In genomic region chr18:9876523-9876866, GRCh38 we compare ENCODE assay signal across 14 cellular contexts. TPM values are rescaled to one million over a fixed set of nuclear protein-coding genes. Genes with fewer than 3 reads are reported as not detected.
DNase-seq lines count a peak whose midpoint lies in the region; ATAC-seq, FAIRE-seq and TF ChIP-seq lines count a peak whose summit lies in the region.
"Had no signal": no experiment of that assay in that cellular context is flagged by ENCODE, and none has a peak within 500 bp of the region (broad histone marks: within the 10 kb centered on the region; RNA-seq: fewer than 3 reads in every experiment).

No MANE protein-coding gene starts in this region.

- H3K36me3 ChIP-seq in CD8-positive, alpha-beta memory T cell (ENCODE audit: insufficient read depth, low read length) = no peaks in the 10 kb centered on the region
- H3K36me3 ChIP-seq in MM.1S (replicated peaks; ENCODE audit: insufficient read depth, low read length) (no peaks in the 10 kb centered on the region), endothelial cell of umbilical vein (ENCODE audit: control insufficient read depth in 2 of 2, extremely low read depth in 1 of 2, insufficient read depth in 2 of 2, low read length in 2 of 2) (no peaks in the 10 kb centered on the region)
- no peaks in the 10 kb centered on the region for H3K36me3 ChIP-seq in naive thymus-derived CD4-positive, alpha-beta T cell (ENCODE audit: control insufficient read depth in 2 of 3, insufficient read depth in 3 of 3, low read length in 3 of 3)
- H3K36me3 ChIP-seq: neutrophil had no signal

- peaks cover 8% of the 10 kb centered on the region for H3K27me3 ChIP-seq in CD8-positive, alpha-beta memory T cell (ENCODE audit: insufficient read depth, low read length, poor library complexity, severe bottlenecking)
- no peaks in the 10 kb centered on the region for H3K27me3 ChIP-seq in MM.1S (replicated peaks; ENCODE audit: insufficient read depth, low read length)
- H3K27me3 ChIP-seq in endothelial cell of umbilical vein (ENCODE audit: control insufficient read depth in 2 of 2, insufficient read depth in 2 of 2, low read length in 2 of 2) = no peaks in the 10 kb centered on the region
- H3K27me3 ChIP-seq in naive thymus-derived CD4-positive, alpha-beta T cell (ENCODE audit: control insufficient read depth in 2 of 2, insufficient read depth in 2 of 2, low read length in 2 of 2) = no peaks in the 10 kb centered on the region
- H3K27me3 ChIP-seq: neutrophil had no signal

- no peak overlapping the region for H3K4me3 Mint-ChIP-seq in CD8-positive, alpha-beta memory T cell
- H3K4me3 Mint-ChIP-seq in progenitor cell of endocrine pancreas (ENCODE audit: low read depth) = no peak overlapping the region
- H3K4me3 Mint-ChIP-seq in naive thymus-derived CD4-positive, alpha-beta T cell = no peak overlapping the region
- H3K4me3 Mint-ChIP-seq: activated CD8-positive, alpha-beta T cell treated with anti-CD3 and anti-CD28 coated beads for 36 hours; activated naive CD4-positive, alpha-beta T cell treated with anti-CD3 and anti-CD28 coated beads, Interleukin-2, amount 10 ng/mL, durations not matched to agents 7 days and 5 days had no signal

- CTCF ChIA-PET in CD8-positive, alpha-beta memory T cell (lab: Charles Lee) = no interaction called here
- CTCF ChIA-PET in endothelial cell of umbilical vein (lab: Charles Lee) = interaction anchor here (0.6 to 1.6 kb wide), 4 partner anchors 16 to 74 kb away, joined by 3 to 7 read pairs (median 3); partner anchors contain the start of gene VAPA
- CTCF ChIA-PET in naive thymus-derived CD4-positive, alpha-beta T cell (lab: Charles Lee) = no interaction called here

- peaks cover 3 to 6% (median 3%) of the 10 kb centered on the region in 3 donors for H3K4me1 Mint-ChIP-seq in CD8-positive, alpha-beta memory T cell
- H3K4me1 Mint-ChIP-seq in progenitor cell of endocrine pancreas (ENCODE audit: low read depth) = peaks cover 14% of the 10 kb centered on the region
- H3K4me1 Mint-ChIP-seq in naive thymus-derived CD4-positive, alpha-beta T cell = peaks cover 0 to 15% (median 0%) of the 10 kb centered on the region in 7 donors
- H3K4me1 Mint-ChIP-seq: activated naive CD4-positive, alpha-beta T cell treated with anti-CD3 and anti-CD28 coated beads, Interleukin-2, amount 10 ng/mL, durations not matched to agents 7 days and 5 days had no signal

- BruUV-seq in endothelial cell of umbilical vein (replicated peaks; lab: Mats Ljungman, UMichigan) = no TSS peak

- dilution Hi-C loops in endothelial cell of umbilical vein (cut with MboI; ENCODE audit: extremely low pct_ligation_motif_present, low sequenced_read_pairs) = no loop called here

- H3K27ac Mint-ChIP-seq in CD8-positive, alpha-beta memory T cell = peak overlapping the region in 1 of 8 donors; percentile 35
- H3K27ac Mint-ChIP-seq in progenitor cell of endocrine pancreas = peak overlapping the region; percentile 86
- H3K27ac Mint-ChIP-seq in naive thymus-derived CD4-positive, alpha-beta T cell = no peak overlapping the region
- H3K27ac Mint-ChIP-seq: activated naive CD4-positive, alpha-beta T cell treated with anti-CD3 and anti-CD28 coated beads, Interleukin-2, amount 10 ng/mL, durations not matched to agents 7 days and 5 days had no signal

- ATAC-seq in naive thymus-derived CD4-positive, alpha-beta T cell = no peak

- no peak for TF ChIP-seq POLR2A in endothelial cell of umbilical vein (IDR thresholded peaks at IDR 0.05; ENCODE audit: low read depth, low read length)

- H4K20me1 ChIP-seq in MM.1S (ENCODE audit: insufficient read depth, low read length) (no peaks in the 10 kb centered on the region), endothelial cell of umbilical vein (replicated peaks; ENCODE audit: control insufficient read depth, extremely low read depth, insufficient read depth, low read length) (no peaks in the 10 kb centered on the region)

- H3K36me3 Mint-ChIP-seq in CD8-positive, alpha-beta memory T cell = no peaks in the 10 kb centered on the region
- no peaks in the 10 kb centered on the region for H3K36me3 Mint-ChIP-seq in progenitor cell of endocrine pancreas (ENCODE audit: insufficient read depth)
- no peaks in the 10 kb centered on the region for H3K36me3 Mint-ChIP-seq in naive thymus-derived CD4-positive, alpha-beta T cell
- H3K36me3 Mint-ChIP-seq: activated naive CD4-positive, alpha-beta T cell treated with anti-CD3 and anti-CD28 coated beads, Interleukin-2, amount 10 ng/mL, durations not matched to agents 7 days and 5 days had no signal

- no peak for FAIRE-seq in endothelial cell of umbilical vein (lab: Jason Lieb, UNC)
- no peak for FAIRE-seq in frontal cortex (lab: Jason Lieb, UNC)

- H3K9me2 ChIP-seq in MM.1S (replicated peaks; ENCODE audit: insufficient read depth, low read length) = no peaks in the 10 kb centered on the region

- H3K9me1 ChIP-seq in endothelial cell of umbilical vein (replicated peaks; ENCODE audit: control insufficient read depth, extremely low read depth, insufficient read depth, low read length) = no peaks in the 10 kb centered on the region

- peak overlapping the region; percentile 48 for H3K4me2 ChIP-seq in MM.1S (ENCODE audit: low read depth, low read length)
- peak overlapping the region; percentile 59 for H3K4me2 ChIP-seq in endothelial cell of umbilical vein (ENCODE audit: insufficient read depth, low read length)

- TF ChIP-seq CTCF in MM.1S (IDR thresholded peaks at IDR 0.05; ENCODE audit: low read length) (no peak), endothelial cell of umbilical vein (IDR thresholded peaks at IDR 0.05; ENCODE audit: extremely low read depth in 1 of 2, insufficient read depth in 1 of 2, low read depth in 1 of 2, low read length in 2 of 2) (no peak), progenitor cell of endocrine pancreas (IDR thresholded peaks at IDR 0.05; ENCODE audit: unreplicated experiment) (no peak)

- peak overlapping the region; percentile 83 for H2AFZ ChIP-seq in MM.1S (ENCODE audit: low read length)
- peak overlapping the region; percentile 70 for H2AFZ ChIP-seq in endothelial cell of umbilical vein (ENCODE audit: low read depth, low read length)

- no peak overlapping the region for H3K4me3 ChIP-seq in CD8-positive, alpha-beta memory T cell (ENCODE audit: low read length)
- H3K4me3 ChIP-seq in MM.1S (ENCODE audit: low read length) (peak overlapping the region; percentile 48), endothelial cell of umbilical vein (replicated peaks in 1 of 3; ENCODE audit: insufficient read depth in 1 of 3, low read depth in 1 of 3, low read length in 3 of 3) (peak overlapping the region in 1 of 3 experiments; percentile 34)
- H3K4me3 ChIP-seq in naive thymus-derived CD4-positive, alpha-beta T cell (ENCODE audit: low read length) = no peak overlapping the region

- H3K79me2 ChIP-seq in MM.1S (ENCODE audit: low read length) (no peaks in the 10 kb centered on the region), endothelial cell of umbilical vein (ENCODE audit: control insufficient read depth, insufficient read depth, low read length) (no peaks in the 10 kb centered on the region)

- no peaks in the 10 kb centered on the region for H3K9me3 ChIP-seq in CD8-positive, alpha-beta memory T cell (ENCODE audit: low read length)
- H3K9me3 ChIP-seq in MM.1S (replicated peaks; ENCODE audit: insufficient read depth, low read length) (no peaks in the 10 kb centered on the region; the same call in 1 of the 2 replicates), endothelial cell of umbilical vein (replicated peaks; ENCODE audit: control insufficient read depth, insufficient read depth, low read length) (no peaks in the 10 kb centered on the region)
- no peaks in the 10 kb centered on the region for H3K9me3 ChIP-seq in naive thymus-derived CD4-positive, alpha-beta T cell (ENCODE audit: control insufficient read depth in 2 of 3, low read length in 3 of 3)
- H3K9me3 ChIP-seq: neutrophil had no signal

- no peaks in the 10 kb centered on the region for H3K4me1 ChIP-seq in CD8-positive, alpha-beta memory T cell (ENCODE audit: insufficient read depth, low read length)
- H3K4me1 ChIP-seq in MM.1S (ENCODE audit: low read length) (peaks cover 12% of the 10 kb centered on the region), endothelial cell of umbilical vein (ENCODE audit: control insufficient read depth, extremely low read depth, insufficient read depth, low read length) (peaks cover 27% of the 10 kb centered on the region)
- no peaks in the 10 kb centered on the region for H3K4me1 ChIP-seq in naive thymus-derived CD4-positive, alpha-beta T cell (ENCODE audit: control insufficient read depth in 2 of 2, insufficient read depth in 2 of 2, low read length in 2 of 2)

- no peaks in the 10 kb centered on the region for H3K9me3 Mint-ChIP-seq in CD8-positive, alpha-beta memory T cell
- H3K9me3 Mint-ChIP-seq in progenitor cell of endocrine pancreas (ENCODE audit: low read depth) = peaks cover 6% of the 10 kb centered on the region
- H3K9me3 Mint-ChIP-seq in naive thymus-derived CD4-positive, alpha-beta T cell = no peaks in the 10 kb centered on the region
- H3K9me3 Mint-ChIP-seq: activated CD8-positive, alpha-beta T cell treated with anti-CD3 and anti-CD28 coated beads for 36 hours; activated naive CD4-positive, alpha-beta T cell treated with anti-CD3 and anti-CD28 coated beads, Interleukin-2, amount 10 ng/mL, durations not matched to agents 7 days and 5 days had no signal

- H3K9ac ChIP-seq in MM.1S (ENCODE audit: low read length) = peak overlapping the region; percentile 31; the same call in 1 of the 2 replicates
- H3K9ac ChIP-seq in endothelial cell of umbilical vein (replicated peaks; ENCODE audit: extremely low read depth, insufficient read depth, low read length) = peak overlapping the region; percentile 73

- POLR2A ChIA-PET in CD8-positive, alpha-beta memory T cell (lab: Charles Lee) = no interaction called here
- POLR2A ChIA-PET in endothelial cell of umbilical vein (lab: Charles Lee) = interaction anchor here (1.4 kb wide), 1 partner anchor 8 kb away, joined by 3 read pairs; no protein-coding TSS in a partner anchor
- POLR2A ChIA-PET in naive thymus-derived CD4-positive, alpha-beta T cell (lab: Charles Lee) = no interaction called here

- DNase-seq in CD8-positive, alpha-beta memory T cell = no peak
- DNase-seq in MM.1S = no peak
- DNase-seq in endothelial cell of umbilical vein (ENCODE audit: low read depth, low spot score) = no peak
- no peak for DNase-seq in progenitor cell of endocrine pancreas (ENCODE audit: low spot score, unreplicated experiment)
- DNase-seq in HPDE6-E6E7 (ENCODE audit: extremely low spot score) = no peak
- DNase-seq in COLO668 (lab: John Stamatoyannopoulos, UW; ENCODE audit: unreplicated experiment) = no peak
- DNase-seq in frontal cortex (ENCODE audit: low spot score in 2 of 2) = no peak
- DNase-seq in naive thymus-derived CD4-positive, alpha-beta T cell = no peak
- DNase-seq: activated naive CD4-positive, alpha-beta T cell treated with anti-CD3 and anti-CD28 coated beads, Interleukin-2, amount 10 ng/mL, durations not matched to agents 7 days and 5 days had no signal

- intact Hi-C loops in endothelial cell of umbilical vein (cut with micrococcal nuclease) = loop anchor here (2.0 kb wide), 1 partner anchor 52 kb away; no protein-coding TSS in a partner anchor
- intact Hi-C loops in naive thymus-derived CD4-positive, alpha-beta T cell (cut with micrococcal nuclease) = no loop called here

- peak overlapping the region; percentile 89 for H3K27ac ChIP-seq in CD8-positive, alpha-beta memory T cell (ENCODE audit: low read depth, low read length)
- H3K27ac ChIP-seq in MM.1S (ENCODE audit: low read length) (peak overlapping the region; percentile 73; the same call in 1 of the 2 replicates), endothelial cell of umbilical vein (ENCODE audit: insufficient read depth, low read depth, low read length) (peak overlapping the region; percentile 89)
- H3K27ac ChIP-seq in naive thymus-derived CD4-positive, alpha-beta T cell (ENCODE audit: low read depth, low read length) = no peak overlapping the region
- H3K27ac ChIP-seq: C4-2B, neutrophil had no signal

- H3F3A ChIP-seq in MM.1S (ENCODE audit: insufficient read depth, low read length) = peaks cover 17% of the 10 kb centered on the region

- H3K27me3 Mint-ChIP-seq in CD8-positive, alpha-beta memory T cell = peaks cover 6 to 18% of the 10 kb centered on the region in 2 donors
- H3K27me3 Mint-ChIP-seq in progenitor cell of endocrine pancreas = peaks cover 2% of the 10 kb centered on the region
- H3K27me3 Mint-ChIP-seq in naive thymus-derived CD4-positive, alpha-beta T cell = peaks cover under 1 to 21% (median 7%) of the 10 kb centered on the region in 5 donors
- H3K27me3 Mint-ChIP-seq: activated naive CD4-positive, alpha-beta T cell treated with anti-CD3 and anti-CD28 coated beads, Interleukin-2, amount 10 ng/mL, durations not matched to agents 7 days and 5 days had no signal

RNA-seq across cellular contexts. Expression of gene TXNDC2, which starts 9.3 kb away (rescaled TPM):
- total RNA-seq in CD8-positive, alpha-beta memory T cell = not detected
- not detected for polyA plus RNA-seq in CD8-positive, alpha-beta memory T cell
- total RNA-seq in endothelial cell of umbilical vein (not detected in 2 replicates), progenitor cell of endocrine pancreas (not detected in 2 replicates), frontal cortex (not detected)
- polyA plus RNA-seq in endothelial cell of umbilical vein = 0.12 TPM in 1 of 2 replicates, not detected in the other
- polyA plus RNA-seq in endothelial cell of umbilical vein (2011; cell fraction: cytosol; rRNA removed) = 0.06 and 0.23 TPM in 2 replicates
- polyA plus RNA-seq in endothelial cell of umbilical vein (2011; cell fraction: nucleus; rRNA removed) = 0.06 TPM in 1 of 2 replicates, not detected in the other
- 0.08 TPM in 1 of 2 replicates, not detected in the other for polyA plus RNA-seq in endothelial cell of umbilical vein (2012)
- polyA minus RNA-seq in endothelial cell of umbilical vein = not detected in 2 replicates
- not detected for polyA minus RNA-seq in endothelial cell of umbilical vein (2011; cell fraction: cytosol; rRNA and poly(A)+ RNA removed)
- not detected in 2 replicates for polyA minus RNA-seq in endothelial cell of umbilical vein (2011; cell fraction: nucleus; rRNA and poly(A)+ RNA removed)
- total RNA-seq in naive thymus-derived CD4-positive, alpha-beta T cell = under 1 TPM in 1 of 5 experiments, not detected in 4; 0.07 TPM
- not detected for polyA plus RNA-seq in naive thymus-derived CD4-positive, alpha-beta T cell
- total RNA-seq: activated CD8-positive, alpha-beta T cell treated with anti-CD3 and anti-CD28 coated beads for 36 hours; cerebellum; T-helper 1 cell treated with Interleukin-12 subunit alpha and Interleukin-12 subunit beta and Interleukin-4 antibody, amounts not matched to agents 30 ng/mL and 1 ng/mL, for 36 hours had no signal

RNA-seq across cellular contexts. Expression of gene VAPA, which starts 37.3 kb away (rescaled TPM):
- total RNA-seq in CD8-positive, alpha-beta memory T cell = 100 to 1,000 TPM; 167 to 193 TPM
- polyA plus RNA-seq in CD8-positive, alpha-beta memory T cell = 228 TPM
- total RNA-seq in endothelial cell of umbilical vein (163 TPM in 2 replicates), progenitor cell of endocrine pancreas (115 and 125 TPM in 2 replicates), frontal cortex (118 TPM)
- polyA plus RNA-seq in endothelial cell of umbilical vein = 83.4 and 105 TPM in 2 replicates
- 210 and 227 TPM in 2 replicates for polyA plus RNA-seq in endothelial cell of umbilical vein (2011; cell fraction: cytosol; rRNA removed)
- 108 and 160 TPM in 2 replicates for polyA plus RNA-seq in endothelial cell of umbilical vein (2011; cell fraction: nucleus; rRNA removed)
- polyA plus RNA-seq in endothelial cell of umbilical vein (2012) = 114 and 176 TPM in 2 replicates
- polyA minus RNA-seq in endothelial cell of umbilical vein = 99.5 and 102 TPM in 2 replicates
- polyA minus RNA-seq in endothelial cell of umbilical vein (2011; cell fraction: cytosol; rRNA and poly(A)+ RNA removed) = 183 TPM
- polyA minus RNA-seq in endothelial cell of umbilical vein (2011; cell fraction: nucleus; rRNA and poly(A)+ RNA removed) = 105 and 121 TPM in 2 replicates
- total RNA-seq in naive thymus-derived CD4-positive, alpha-beta T cell = 100 to 1,000 TPM; 109 to 199 (median 151) TPM
- polyA plus RNA-seq in naive thymus-derived CD4-positive, alpha-beta T cell = 100 to 1,000 TPM; 214 to 278 TPM
